Comparison of ENCODE assay signal across 9 cellular contexts in genomic region chr3:31196881-31197364, GRCh38.
DNase-seq lines count a peak whose midpoint lies in the region; ATAC-seq, FAIRE-seq and TF ChIP-seq lines count a peak whose summit lies in the region.
"Had no signal": no experiment of that assay in that cellular context is flagged by ENCODE, and none has a peak within 500 bp of the region (broad histone marks: within the 10 kb centered on the region; RNA-seq: fewer than 3 reads in every experiment).

No MANE protein-coding gene starts in this region.

- intact Hi-C loops in right cardiac atrium (cut with DNase I): no loop called here

- no peaks in the 10 kb centered on the region for H3K36me3 Mint-ChIP-seq in stimulated activated effector memory CD8-positive, alpha-beta T cell treated with anti-CD3 and anti-CD28 coated beads, Interleukin-12 subunit alpha, Interleukin-12 subunit beta, amount 100 ng/mL, for 72 hours

- H3K9me3 Mint-ChIP-seq in stimulated activated effector memory CD8-positive, alpha-beta T cell treated with anti-CD3 and anti-CD28 coated beads, Interleukin-12 subunit alpha, Interleukin-12 subunit beta, amount 100 ng/mL, for 72 hours: peaks cover 3% of the 10 kb centered on the region

- no peak overlapping the region for H3K4me3 Mint-ChIP-seq in stimulated activated effector memory CD8-positive, alpha-beta T cell treated with anti-CD3 and anti-CD28 coated beads, Interleukin-12 subunit alpha, Interleukin-12 subunit beta, amount 100 ng/mL, for 72 hours

- no peak overlapping the region for H3K4me3 ChIP-seq in bronchial epithelial cell (ENCODE audit: low read depth, low read length)
- no peak overlapping the region for H3K4me3 ChIP-seq in right cardiac atrium (ENCODE audit: low read length)

- H3K36me3 ChIP-seq in bronchial epithelial cell (ENCODE audit: control insufficient read depth, insufficient read depth, low read length): no peaks in the 10 kb centered on the region

- peak; percentile 1 for DNase-seq in HCEC 1CT
- DNase-seq in bronchial epithelial cell (ENCODE audit: low read depth): peak; percentile 87
- peak; percentile 40 to 82 (median 73) for DNase-seq in right cardiac atrium
- peak; percentile 7 for DNase-seq in smooth muscle cell of the brain vasculature (ENCODE audit: low read depth, low spot score)
- DNase-seq in retina: no peak
- DNase-seq in activated naive CD4-positive, alpha-beta T cell treated with Interleukin-2 at 50 U/mL for 16 hours: no peak
- no peak for DNase-seq in stimulated activated effector memory CD8-positive, alpha-beta T cell treated with anti-CD3 and anti-CD28 coated beads, Interleukin-12 subunit alpha, Interleukin-12 subunit beta, amount 100 ng/mL, for 72 hours (ENCODE audit: low spot score in 2 of 2)
- DNase-seq: DND-41 had no signal

- H3K27ac ChIP-seq in right cardiac atrium (ENCODE audit: low read length): no peak overlapping the region

- TF ChIP-seq CTCF in bronchial epithelial cell (IDR thresholded peaks at IDR 0.05; ENCODE audit: insufficient read depth, low read length, severe bottlenecking): no peak

- H3K27ac Mint-ChIP-seq in stimulated activated effector memory CD8-positive, alpha-beta T cell treated with anti-CD3 and anti-CD28 coated beads, Interleukin-12 subunit alpha, Interleukin-12 subunit beta, amount 100 ng/mL, for 72 hours: no peak overlapping the region

- ATAC-seq in right cardiac atrium (peak; percentile 57 to 82), GM18868 (IDR thresholded peaks at IDR 0.05; ENCODE audit: unreplicated experiment) (no peak)
- ATAC-seq in stimulated activated effector memory CD8-positive, alpha-beta T cell treated with anti-CD3 and anti-CD28 coated beads, Interleukin-12 subunit alpha, Interleukin-12 subunit beta, amount 100 ng/mL, for 72 hours: no peak

- H3K4me1 Mint-ChIP-seq in stimulated activated effector memory CD8-positive, alpha-beta T cell treated with anti-CD3 and anti-CD28 coated beads, Interleukin-12 subunit alpha, Interleukin-12 subunit beta, amount 100 ng/mL, for 72 hours: peaks cover 15% of the 10 kb centered on the region

- no peaks in the 10 kb centered on the region for H3K27me3 ChIP-seq in bronchial epithelial cell (ENCODE audit: control insufficient read depth, insufficient read depth, low read length)
- H3K27me3 ChIP-seq in right cardiac atrium (ENCODE audit: control insufficient read depth, insufficient read depth): no peaks in the 10 kb centered on the region

- no peaks in the 10 kb centered on the region for H3K4me1 ChIP-seq in right cardiac atrium (ENCODE audit: control insufficient read depth, insufficient read depth, low read length)

- FAIRE-seq in bronchial epithelial cell (lab: Jason Lieb, UNC): no peak

- no peaks in the 10 kb centered on the region for H3K9me3 ChIP-seq in right cardiac atrium (ENCODE audit: control insufficient read depth, low read length)

- WGBS in right cardiac atrium: 41% methylated on average over 7 of the region's 7 CpGs

Comparison
In these comparisons a context has a peak if more than half of its experiments do, and no peak if none do; other contexts are left out.
1. DNase-seq: peak in HCEC 1CT (single experiment), bronchial epithelial cell (single experiment), right cardiac atrium (3 of 3) and smooth muscle cell of the brain vasculature (single experiment); none in retina (single experiment), activated naive CD4-positive, alpha-beta T cell treated with Interleukin-2 at 50 U/mL for 16 hours (single experiment) and stimulated activated effector memory CD8-positive, alpha-beta T cell treated with anti-CD3 and anti-CD28 coated beads, Interleukin-12 subunit alpha, Interleukin-12 subunit beta, amount 100 ng/mL, for 72 hours (0 of 2).
2. ATAC-seq: peak in right cardiac atrium (2 of 2); none in GM18868 (single experiment) and stimulated activated effector memory CD8-positive, alpha-beta T cell treated with anti-CD3 and anti-CD28 coated beads, Interleukin-12 subunit alpha, Interleukin-12 subunit beta, amount 100 ng/mL, for 72 hours (single experiment).